In genomic region chr3:182490601-182491485, GRCh38 we compare ENCODE assay signal across 9 cellular contexts.
DNase-seq lines count a peak whose midpoint lies in the region; ATAC-seq, FAIRE-seq and TF ChIP-seq lines count a peak whose summit lies in the region.
"Had no signal": no experiment of that assay in that cellular context is flagged by ENCODE, and none has a peak within 500 bp of the region (broad histone marks: within the 10 kb centered on the region; RNA-seq: fewer than 3 reads in every experiment).

No MANE protein-coding gene starts in this region.

- no peaks in the 10 kb centered on the region for H3K9me3 ChIP-seq in SU-DHL-6 (ENCODE audit: insufficient read depth, low read length)
- H3K9me3 ChIP-seq in kidney (ENCODE audit: control insufficient read depth in 1 of 2, low read length in 2 of 2): no peaks in the 10 kb centered on the region
- no peaks in the 10 kb centered on the region for H3K9me3 ChIP-seq in naive thymus-derived CD4-positive, alpha-beta T cell (ENCODE audit: control insufficient read depth in 2 of 3, low read length in 3 of 3)

- H3K9me2 ChIP-seq in SU-DHL-6 (replicated peaks; ENCODE audit: insufficient read depth, low read length): no peaks in the 10 kb centered on the region

- H3K27me3 ChIP-seq in SU-DHL-6 (ENCODE audit: low read length): no peaks in the 10 kb centered on the region
- H3K27me3 ChIP-seq in naive thymus-derived CD4-positive, alpha-beta T cell (ENCODE audit: control insufficient read depth in 2 of 2, insufficient read depth in 2 of 2, low read length in 2 of 2): no peaks in the 10 kb centered on the region

- no peak overlapping the region for H3K9ac ChIP-seq in SU-DHL-6 (ENCODE audit: low read length)
- no peak overlapping the region for H3K9ac ChIP-seq in kidney (ENCODE audit: low read length in 2 of 2)

- no peaks in the 10 kb centered on the region for H4K20me1 ChIP-seq in SU-DHL-6 (ENCODE audit: low read depth, low read length)

- H3F3A ChIP-seq in SU-DHL-6 (ENCODE audit: insufficient read depth): no peaks in the 10 kb centered on the region

- H3K27ac ChIP-seq in SU-DHL-6 (ENCODE audit: low read depth, low read length) (no peak overlapping the region), kidney (ENCODE audit: low read depth in 2 of 2, low read length in 2 of 2) (no peak overlapping the region)
- no peak overlapping the region for H3K27ac ChIP-seq in naive thymus-derived CD4-positive, alpha-beta T cell (ENCODE audit: low read depth, low read length)
- H3K27ac ChIP-seq: SK-N-MC had no signal

- peaks cover 0 to 1% (median 0%) of the 10 kb centered on the region in 11 donors for H3K9me3 Mint-ChIP-seq in naive thymus-derived CD4-positive, alpha-beta T cell

- H3K27me3 Mint-ChIP-seq in naive thymus-derived CD4-positive, alpha-beta T cell: peaks cover 0 to 5% (median 0%) of the 10 kb centered on the region in 5 donors

- no peak overlapping the region for H3K4me3 ChIP-seq in SU-DHL-6 (ENCODE audit: insufficient read depth, low read length, poor library complexity, severe bottlenecking)
- no peak overlapping the region for H3K4me3 ChIP-seq in kidney (ENCODE audit: low read length in 2 of 2)
- no peak overlapping the region for H3K4me3 ChIP-seq in naive thymus-derived CD4-positive, alpha-beta T cell (ENCODE audit: low read length)
- H3K4me3 ChIP-seq: SK-N-MC had no signal

- no peak overlapping the region for H3K27ac Mint-ChIP-seq in naive thymus-derived CD4-positive, alpha-beta T cell

- CTCF ChIA-PET in naive thymus-derived CD4-positive, alpha-beta T cell (lab: Charles Lee): interaction anchor here (0.6 kb wide), 1 partner anchor 130 kb away, joined by 4 read pairs; no protein-coding TSS in a partner anchor

- H3K4me2 ChIP-seq in SU-DHL-6 (ENCODE audit: low read depth, low read length, poor library complexity, severe bottlenecking): no peak overlapping the region

- H3K4me3 Mint-ChIP-seq in naive thymus-derived CD4-positive, alpha-beta T cell: no peak overlapping the region

- H2AFZ ChIP-seq in SU-DHL-6 (ENCODE audit: low read depth, low read length, severe bottlenecking): no peak overlapping the region

- POLR2A ChIA-PET in naive thymus-derived CD4-positive, alpha-beta T cell (lab: Charles Lee): no interaction called here

- TF ChIP-seq CTCF in GM12873 (IDR thresholded peaks at IDR 0.05; ENCODE audit: insufficient read depth, low read depth, low read length, missing control alignments): peak; percentile 32
- peak; percentile 35 for TF ChIP-seq CTCF in SU-DHL-6 (IDR thresholded peaks at IDR 0.05; ENCODE audit: insufficient read depth, low read length, poor library complexity, severe bottlenecking)
- TF ChIP-seq CTCF in kidney (IDR thresholded peaks at IDR 0.05; ENCODE audit: borderline replicate concordance, extremely low read depth, insufficient read depth): peak; percentile 32

- intact Hi-C loops in kidney (cut with DNase I): no loop called here
- intact Hi-C loops in naive thymus-derived CD4-positive, alpha-beta T cell (cut with micrococcal nuclease): loop anchor here in 1 of 2 donors (2.0 to 10.0 kb wide), 2 partner anchors 782 to 1686 kb away; no protein-coding TSS in a partner anchor

- peak; percentile 63 for FAIRE-seq in kidney (lab: Jason Lieb, UNC)

- no peaks in the 10 kb centered on the region for H3K79me2 ChIP-seq in SU-DHL-6 (ENCODE audit: insufficient read depth, low read length)

- DNase-seq in NCI-H1436 treated with DMSO at 0.1 percent for 48 hours (lab: John Stamatoyannopoulos, UW) (peak; percentile 98), kidney (no peak)
- no peak for DNase-seq in naive thymus-derived CD4-positive, alpha-beta T cell

- no peaks in the 10 kb centered on the region for H3K36me3 Mint-ChIP-seq in naive thymus-derived CD4-positive, alpha-beta T cell

- H3K36me3 ChIP-seq in SU-DHL-6 (ENCODE audit: low read length) (no peaks in the 10 kb centered on the region), kidney (ENCODE audit: control insufficient read depth in 1 of 2, insufficient read depth in 2 of 2, low read length in 2 of 2) (no peaks in the 10 kb centered on the region)
- no peaks in the 10 kb centered on the region for H3K36me3 ChIP-seq in naive thymus-derived CD4-positive, alpha-beta T cell (ENCODE audit: control insufficient read depth in 2 of 3, insufficient read depth in 3 of 3, low read length in 3 of 3)

- no peaks in the 10 kb centered on the region for H3K4me1 Mint-ChIP-seq in naive thymus-derived CD4-positive, alpha-beta T cell

- H3K4me1 ChIP-seq in kidney (ENCODE audit: control insufficient read depth in 1 of 2, insufficient read depth in 1 of 2, low read depth in 1 of 2, low read length in 2 of 2): peaks cover 0 to 3% of the 10 kb centered on the region in 2 donors
- no peaks in the 10 kb centered on the region for H3K4me1 ChIP-seq in naive thymus-derived CD4-positive, alpha-beta T cell (ENCODE audit: control insufficient read depth in 2 of 2, insufficient read depth in 2 of 2, low read length in 2 of 2)

- no peak for ATAC-seq in naive thymus-derived CD4-positive, alpha-beta T cell
- ATAC-seq in GM21528 (IDR thresholded peaks at IDR 0.05; ENCODE audit: low FRiP score, unreplicated experiment) (no peak), GM18909 (IDR thresholded peaks at IDR 0.05; ENCODE audit: poor library complexity, unreplicated experiment) (no peak), HG02938 (IDR thresholded peaks at IDR 0.05; ENCODE audit: unreplicated experiment) (no peak)
